20 cellular contexts compared by ENCODE assay signal in the genomic region with DNA sequence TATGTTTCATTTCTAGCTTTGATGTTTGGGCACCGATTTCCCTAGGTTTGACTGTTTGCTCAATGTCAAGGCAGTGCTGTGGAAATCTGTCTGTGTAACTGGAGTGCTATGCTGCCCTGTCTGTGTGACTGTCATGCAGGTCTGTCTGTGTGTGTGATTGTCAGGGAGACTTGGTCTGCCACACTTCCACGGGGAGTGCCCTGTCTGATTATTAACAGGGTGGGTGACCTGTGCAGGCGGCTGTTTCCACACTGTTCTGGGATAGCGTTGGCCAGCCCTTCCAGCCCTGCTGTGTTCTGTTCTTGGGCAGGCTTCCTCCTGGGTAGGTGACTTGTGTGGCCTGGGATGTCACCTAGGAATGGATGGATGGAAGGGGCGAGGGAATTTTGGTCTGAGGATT.
"Had no signal": no experiment of that assay in that cellular context is flagged by ENCODE, and none has a peak within 500 bp of the region (broad histone marks: within the 10 kb centered on the region; RNA-seq: fewer than 3 reads in every experiment).

No MANE protein-coding gene starts in this region.

- H3K4me1 ChIP-seq: thyroid gland, vagina had no signal

- H3K9me3 Mint-ChIP-seq: activated naive CD4-positive, alpha-beta T cell treated with anti-CD3 and anti-CD28 coated beads, Interleukin-2, amount 10 ng/mL, durations not matched to agents 7 days and 5 days; activated naive CD8-positive, alpha-beta T cell treated with anti-CD3 and anti-CD28 coated beads, Interleukin-2, amount 50 U/mL, for 24 hours; activated T-cell treated with anti-CD3 and anti-CD28 coated beads, Interleukin-2, amount 50 U/mL, for 4 hours; T-helper 1 cell treated with Interleukin-12 subunit alpha and Interleukin-12 subunit beta and Interleukin-4 antibody, amounts not matched to agents 30 μg/mL and 1 μg/mL, for 36 hours had no signal

- DNase-seq: activated CD4-positive, alpha-beta T cell treated with anti-CD3 and anti-CD28 coated beads, Interleukin-2, amount 50 U/mL, for 1 hour; activated CD4-positive, CD25-positive, alpha-beta regulatory T cell treated with anti-CD3 and anti-CD28 coated beads, Interleukin-2, amount 50 U/mL, for 72 hours; activated CD8-positive, alpha-beta memory T cell treated with anti-CD3 and anti-CD28 coated beads, Interleukin-2, amount 50 U/mL, for 4 hours; activated effector memory CD4-positive, alpha-beta T cell treated with Interleukin-2 at 50 U/mL for 16 hours; activated naive CD4-positive, alpha-beta T cell treated with anti-CD3 and anti-CD28 coated beads, Interleukin-2, amount 10 ng/mL, durations not matched to agents 7 days and 5 days; activated naive CD8-positive, alpha-beta T cell treated with anti-CD3 and anti-CD28 coated beads, Interleukin-2, amount 50 U/mL, for 24 hours; activated T-cell treated with anti-CD3 and anti-CD28 coated beads, Interleukin-2, amount 50 U/mL, for 4 hours; anterior cingulate cortex; brain microvascular endothelial cell; cortex of kidney; erythroblast; gastrocnemius medialis; left cardiac atrium; ovary; stimulated activated CD8-positive, alpha-beta memory T cell treated with anti-CD3 and anti-CD28 coated beads, Interleukin-4, amount 100 ng/mL, for 48 hours; stimulated activated naive CD4-positive, alpha-beta T cell treated with Interleukin-2 at 50 U/mL for 16 hours; thyroid gland had no signal

- H3K4me3 ChIP-seq: gastrocnemius medialis, lung, ovary, thyroid gland, vagina had no signal

- H3K27me3 ChIP-seq: brain microvascular endothelial cell, gastrocnemius medialis, ovary, thyroid gland, vagina had no signal

- H3K27ac Mint-ChIP-seq: activated naive CD4-positive, alpha-beta T cell treated with anti-CD3 and anti-CD28 coated beads, Interleukin-2, amount 10 ng/mL, durations not matched to agents 7 days and 5 days; activated naive CD8-positive, alpha-beta T cell treated with anti-CD3 and anti-CD28 coated beads, Interleukin-2, amount 50 U/mL, for 24 hours; T-helper 1 cell treated with Interleukin-12 subunit alpha and Interleukin-12 subunit beta and Interleukin-4 antibody, amounts not matched to agents 30 μg/mL and 1 μg/mL, for 36 hours had no signal

- H3K36me3 ChIP-seq: brain microvascular endothelial cell, gastrocnemius medialis, ovary, thyroid gland, vagina had no signal

- ATAC-seq: activated naive CD8-positive, alpha-beta T cell treated with anti-CD3 and anti-CD28 coated beads, Interleukin-2, amount 50 U/mL, for 24 hours; activated T-cell treated with anti-CD3 and anti-CD28 coated beads, Interleukin-2, amount 50 U/mL, for 4 hours had no signal

- H3K4me1 Mint-ChIP-seq: activated naive CD4-positive, alpha-beta T cell treated with anti-CD3 and anti-CD28 coated beads, Interleukin-2, amount 10 ng/mL, durations not matched to agents 7 days and 5 days; activated naive CD8-positive, alpha-beta T cell treated with anti-CD3 and anti-CD28 coated beads, Interleukin-2, amount 50 U/mL, for 24 hours had no signal

- H3K4me3 Mint-ChIP-seq: activated naive CD4-positive, alpha-beta T cell treated with anti-CD3 and anti-CD28 coated beads, Interleukin-2, amount 10 ng/mL, durations not matched to agents 7 days and 5 days; activated naive CD8-positive, alpha-beta T cell treated with anti-CD3 and anti-CD28 coated beads, Interleukin-2, amount 50 U/mL, for 24 hours; activated T-cell treated with anti-CD3 and anti-CD28 coated beads, Interleukin-2, amount 50 U/mL, for 4 hours; T-helper 1 cell treated with Interleukin-12 subunit alpha and Interleukin-12 subunit beta and Interleukin-4 antibody, amounts not matched to agents 30 μg/mL and 1 μg/mL, for 36 hours had no signal

- H3K9me3 ChIP-seq: gastrocnemius medialis, ovary, thyroid gland, vagina had no signal

- H3K36me3 Mint-ChIP-seq: activated naive CD4-positive, alpha-beta T cell treated with anti-CD3 and anti-CD28 coated beads, Interleukin-2, amount 10 ng/mL, durations not matched to agents 7 days and 5 days had no signal

- H3K27ac ChIP-seq: brain microvascular endothelial cell, ovary, thyroid gland, vagina had no signal
